22 cellular contexts compared by ENCODE assay signal in genomic region chr6:166433096-166433495, GRCh38. TPM values are rescaled to one million over a fixed set of nuclear protein-coding genes. Genes with fewer than 3 reads are reported as not detected.
DNase-seq lines count a peak whose midpoint lies in the region; ATAC-seq and TF ChIP-seq lines count a peak whose summit lies in the region.
"Had no signal": no experiment of that assay in that cellular context is flagged by ENCODE, and none has a peak within 500 bp of the region (broad histone marks: within the 10 kb centered on the region; RNA-seq: fewer than 3 reads in every experiment).

No MANE protein-coding gene starts in this region.

- H2BK120ac ChIP-seq in mesendoderm (ENCODE audit: low read depth, low read length) = no peak overlapping the region

- H3K36me3 ChIP-seq in left ventricle myocardium inferior (peaks cover 61% of the 10 kb centered on the region), RWPE2 (ENCODE audit: low read depth) (peaks cover 30% of the 10 kb centered on the region), mesendoderm (ENCODE audit: control insufficient read depth, insufficient read depth, low read length) (no peaks in the 10 kb centered on the region)

- H3K4ac ChIP-seq in mesendoderm (ENCODE audit: low read depth, low read length) = no peak overlapping the region

- no peak overlapping the region for H3K18ac ChIP-seq in mesendoderm (ENCODE audit: low read length)

- no peak overlapping the region for H3K27ac ChIP-seq in left ventricle myocardium inferior (replicated peaks)
- H3K27ac ChIP-seq in RWPE2 (ENCODE audit: poor library complexity, severe bottlenecking) = no peak overlapping the region
- no peak overlapping the region for H3K27ac ChIP-seq in mesendoderm (ENCODE audit: low read depth, low read length)
- H3K27ac ChIP-seq: BLaER1 treated with 17β-estradiol and CSF1 and Interleukin-3, amounts not matched to agents 10 nM and 100 nM; SK-N-MC had no signal

- H3K27me3 ChIP-seq in left ventricle myocardium inferior (ENCODE audit: low read depth) (no peaks in the 10 kb centered on the region), RWPE2 (ENCODE audit: insufficient read depth, poor library complexity, severe bottlenecking) (no peaks in the 10 kb centered on the region), mesendoderm (ENCODE audit: insufficient read depth, low read length, poor library complexity) (no peaks in the 10 kb centered on the region)
- H3K27me3 ChIP-seq: BLaER1 treated with 17β-estradiol and CSF1 and Interleukin-3, amounts not matched to agents 10 nM and 100 nM; MG63 had no signal

- H3K56ac ChIP-seq in mesendoderm (ENCODE audit: low read length) = no peak overlapping the region

- H3K79me1 ChIP-seq in mesendoderm (ENCODE audit: low read length) = no peaks in the 10 kb centered on the region

- no peak for ATAC-seq in RWPE2 (ENCODE audit: low read depth)
- ATAC-seq in GM18873 (IDR thresholded peaks at IDR 0.05; ENCODE audit: low FRiP score, unreplicated experiment) = no peak

- no peak overlapping the region for H4K8ac ChIP-seq in mesendoderm (ENCODE audit: low read depth, low read length)

- no peak overlapping the region for H3K4me3 ChIP-seq in left ventricle myocardium inferior
- no peak overlapping the region for H3K4me3 ChIP-seq in RWPE2 (ENCODE audit: severe bottlenecking)
- H3K4me3 ChIP-seq in mesendoderm (ENCODE audit: low read length) = no peak overlapping the region
- H3K4me3 ChIP-seq: BLaER1 treated with 17β-estradiol and CSF1 and Interleukin-3, amounts not matched to agents 10 nM and 100 nM; MG63; SK-N-MC had no signal

- no peak overlapping the region for H3K4me2 ChIP-seq in mesendoderm (ENCODE audit: low read length)

- TF ChIP-seq CTCF in left ventricle myocardium inferior (IDR thresholded peaks at IDR 0.05; ENCODE audit: borderline replicate concordance) (no peak), RWPE2 (IDR thresholded peaks at IDR 0.05; ENCODE audit: poor library complexity, severe bottlenecking) (no peak)

- intact Hi-C loops in cardiac septum (cut with DNase I) (no loop called here), left ventricle myocardium inferior (cut with micrococcal nuclease) (no loop called here)

- no peaks in the 10 kb centered on the region for H3K9me3 ChIP-seq in left ventricle myocardium inferior (replicated peaks)
- H3K9me3 ChIP-seq in RWPE2 (ENCODE audit: severe bottlenecking) = no peaks in the 10 kb centered on the region
- H3K9me3 ChIP-seq: MG63 had no signal

- H3K23ac ChIP-seq in mesendoderm (ENCODE audit: low read length) = no peak overlapping the region

- no peak overlapping the region for H3K9ac ChIP-seq in mesendoderm (ENCODE audit: low read length)
- H3K9ac ChIP-seq: BLaER1 treated with 17β-estradiol and CSF1 and Interleukin-3, amounts not matched to agents 10 nM and 100 nM had no signal

- H2BK5ac ChIP-seq in mesendoderm (ENCODE audit: low read length) = no peak overlapping the region

- H2AK5ac ChIP-seq in mesendoderm (ENCODE audit: low read length) = no peak overlapping the region

- WGBS in mesendoderm (ENCODE audit: extremely low coverage, insufficient coverage, low lambda C conversion rate) = no CpG with 5 or more reads among the region's 10 CpGs

- no peak overlapping the region for H2BK15ac ChIP-seq in mesendoderm (replicated peaks; ENCODE audit: low read depth)

- no peak overlapping the region for H4K5ac ChIP-seq in mesendoderm (ENCODE audit: low read length)

- H3K79me2 ChIP-seq in mesendoderm (ENCODE audit: control insufficient read depth, insufficient read depth, low read length) = no peaks in the 10 kb centered on the region

- peaks cover 8% of the 10 kb centered on the region for H3K4me1 ChIP-seq in left ventricle myocardium inferior
- H3K4me1 ChIP-seq in RWPE2 (ENCODE audit: insufficient read depth, poor library complexity, severe bottlenecking) = no peaks in the 10 kb centered on the region
- H3K4me1 ChIP-seq in mesendoderm (ENCODE audit: control insufficient read depth, low read depth, low read length) = no peaks in the 10 kb centered on the region

- DNase-seq in cardiac septum (ENCODE audit: low spot score) (peak; percentile 36), left ventricle myocardium inferior (no peak), RWPE2 (ENCODE audit: low spot score) (peak; percentile 27), mesendoderm (peak; percentile 29), SHP77 (lab: John Stamatoyannopoulos, UW) (no peak), mucosa of gallbladder (ENCODE audit: low spot score) (no peak)
- DNase-seq: CD4-positive, alpha-beta T cell; DMS79 treated with DMSO at 0.1 percent for 48 hours; GF-D8; HCEC 1CT; KG1; MG63; NCI-H1105 treated with DMSO at 0.1 percent for 48 hours; NCI-H2029 treated with DMSO at 0.1 percent for 48 hours; NCI-H226; NCI-H510A; NCI-H774; RPMI8226; SHP77 treated with DMSO at 0.1 percent for 48 hours had no signal

RNA-seq across cellular contexts. Expression of gene MPC1, which starts 50.4 kb away (rescaled TPM):
- 396 TPM for total RNA-seq in cardiac septum
- total RNA-seq in left ventricle myocardium inferior = 531 TPM
- polyA plus RNA-seq in mesendoderm (2013, experiment 1 of 2) = 29.7 TPM
- polyA plus RNA-seq in mesendoderm (2013, experiment 2 of 2) = 27.6 TPM
- 45.9 TPM for total RNA-seq in mucosa of gallbladder

Comparison
In these comparisons a context has a peak if more than half of its experiments do, and no peak if none do; other contexts are left out.
1. DNase-seq: peak in cardiac septum (single experiment), RWPE2 (single experiment) and mesendoderm (single experiment); none in left ventricle myocardium inferior (single experiment), SHP77 (0 of 2) and mucosa of gallbladder (single experiment).